9 cellular contexts compared by ENCODE assay signal in genomic region chr6:163418273-163419029, GRCh38. TPM values are rescaled to one million over a fixed set of nuclear protein-coding genes. Genes with fewer than 3 reads are reported as not detected.
A peak's percentile ranks its signal among the peaks of the same experiment; 100 is the strongest.
DNase-seq lines count a peak whose midpoint lies in the region; ATAC-seq and TF ChIP-seq lines count a peak whose summit lies in the region.
"Had no signal": no experiment of that assay in that cellular context is flagged by ENCODE, and none has a peak within 500 bp of the region (broad histone marks: within the 10 kb centered on the region; RNA-seq: fewer than 3 reads in every experiment).

No MANE protein-coding gene starts in this region.

- no peak overlapping the region for H2AK9ac ChIP-seq in IMR-90 (replicated peaks; ENCODE audit: low read depth, low read length, poor library complexity)

- POLR2A ChIA-PET in IMR-90 (lab: Charles Lee; ENCODE audit: unreplicated experiment) = no interaction called here

- H3K9me1 ChIP-seq in IMR-90 (ENCODE audit: insufficient read depth, low read length) = no peaks in the 10 kb centered on the region; the same call in 1 of the 2 replicates

- 60 to 100% methylated on average over 1 to 2 of the region's 5 CpGs for WGBS in IMR-90 (ENCODE audit: extremely low coverage in 2 of 2, insufficient read length in 1 of 2), 2 experiments
- 42% methylated on average over 5 of the region's 5 CpGs for WGBS in mammary epithelial cell (ENCODE audit: low coverage, missing lambda C conversion rate)

- no peaks in the 10 kb centered on the region for H3K27me3 Mint-ChIP-seq in memory B cell

- H3K4me1 Mint-ChIP-seq in memory B cell = peaks cover 19% of the 10 kb centered on the region

- BruUV-seq in IMR-90 (replicated peaks; lab: Mats Ljungman, UMichigan) = no TSS peak
- no TSS peak for BruUV-seq in mammary epithelial cell (replicated peaks; lab: Mats Ljungman, UMichigan)

- H3K4ac ChIP-seq in IMR-90 (ENCODE audit: low read depth, low read length) = peak overlapping the region; percentile 20; the same call in 1 of the 2 replicates

- no peak for TF ChIP-seq POLR2A in IMR-90 (IDR thresholded peaks at IDR 0.05; ENCODE audit: low read depth, low read length)

- H3K36me3 ChIP-seq in IMR-90 (ENCODE audit: control insufficient read depth, insufficient read depth, low read length) (no peaks in the 10 kb centered on the region), mammary epithelial cell (ENCODE audit: insufficient read depth, low read length) (peaks cover 2% of the 10 kb centered on the region)

- no peak overlapping the region for H2BK15ac ChIP-seq in IMR-90 (ENCODE audit: low read depth, low read length)

- DNase-seq in IMR-90 (no peak), mammary epithelial cell (no peak), memory B cell (ENCODE audit: low spot score in 2 of 2) (no peak), NCI-H345 treated with DMSO at 0.1 percent for 48 hours (lab: John Stamatoyannopoulos, UW; ENCODE audit: unreplicated experiment) (no peak)
- DNase-seq in stimulated activated CD4-positive, alpha-beta T cell treated with anti-CD3 and anti-CD28 coated beads, Interleukin-2, amount 100 ng/mL, for 48 hours = no peak
- DNase-seq: occipital lobe had no signal

- no peak overlapping the region for H2AFZ ChIP-seq in IMR-90 (replicated peaks; ENCODE audit: low read length, poor library complexity)
- H2AFZ ChIP-seq in mammary epithelial cell (ENCODE audit: low read depth, low read length) = no peak overlapping the region

- H3K27ac ChIP-seq in IMR-90 (ENCODE audit: insufficient read depth, low read length) = peak overlapping the region; percentile 41; the same call in 1 of the 2 replicates
- peak overlapping the region; percentile 77 for H3K27ac ChIP-seq in mammary epithelial cell (ENCODE audit: insufficient read depth, low read depth, low read length)
- peak overlapping the region; percentile 61 for H3K27ac ChIP-seq in temporal lobe (ENCODE audit: low read depth, low read length)

- peak overlapping the region; percentile 55 for H2BK5ac ChIP-seq in IMR-90 (ENCODE audit: low read depth, low read length, poor library complexity, severe bottlenecking)

- TF ChIP-seq CTCF in IMR-90 (conservative IDR thresholded peaks at IDR 0.05; ENCODE audit: low read depth, low read length) (no peak), mammary epithelial cell (conservative IDR thresholded peaks at IDR 0.05 in 1 of 2, IDR thresholded peaks at IDR 0.05 in 1 of 2; ENCODE audit: extremely low read depth in 1 of 2, insufficient read depth in 1 of 2, low read depth in 1 of 2, low read length in 2 of 2) (no peak)

- H2AK5ac ChIP-seq in IMR-90 (ENCODE audit: low read depth, low read length) = no peak overlapping the region

- CTCF ChIA-PET in IMR-90 (lab: Yijun Ruan, JAX) (no interaction called here), mammary epithelial cell (lab: Charles Lee; ENCODE audit: low non-redundant PET) (interaction anchor here (0.7 kb wide), 1 partner anchor 136 kb away, joined by 6 read pairs; no protein-coding TSS in a partner anchor)

- peak overlapping the region; percentile 92 for H3K4me2 ChIP-seq in IMR-90 (ENCODE audit: low read depth, low read length)
- peak overlapping the region; percentile 96 for H3K4me2 ChIP-seq in mammary epithelial cell (ENCODE audit: insufficient read depth, low read depth, low read length)

- H3K4me1 ChIP-seq in IMR-90 (ENCODE audit: control insufficient read depth, insufficient read depth, low read length) (peaks cover 9% of the 10 kb centered on the region), mammary epithelial cell (ENCODE audit: insufficient read depth, low read length) (peaks cover 5% of the 10 kb centered on the region)

- no peak overlapping the region for H2BK20ac ChIP-seq in IMR-90 (ENCODE audit: low read depth, low read length)

- dilution Hi-C loops in IMR-90 (cut with HindIII; ENCODE audit: low sequenced_read_pairs, unreplicated experiment) = no loop called here
- dilution Hi-C loops in mammary epithelial cell (cut with HindIII; ENCODE audit: low sequenced_read_pairs) = no loop called here

- H3K4me3 Mint-ChIP-seq in memory B cell = peak overlapping the region; percentile 30

- H3K9me3 ChIP-seq in IMR-90 (ENCODE audit: control insufficient read depth, insufficient read depth, low read length) = no peaks in the 10 kb centered on the region
- H3K9me3 ChIP-seq in mammary epithelial cell (replicated peaks; ENCODE audit: insufficient read depth, low read length) = no peaks in the 10 kb centered on the region

- H3K36me3 Mint-ChIP-seq in memory B cell = no peaks in the 10 kb centered on the region

- peaks cover 0 to 8% of the 10 kb centered on the region in 2 experiments; a peak in 2 of 4 replicates for H3K79me1 ChIP-seq in IMR-90 (ENCODE audit: low read depth in 1 of 2, low read length in 2 of 2)

- TF ChIP-seq RAD21 in IMR-90 (IDR thresholded peaks at IDR 0.05; ENCODE audit: low read length) = no peak

- H3K9me3 Mint-ChIP-seq in memory B cell = no peaks in the 10 kb centered on the region

- no peak overlapping the region for H4K8ac ChIP-seq in IMR-90 (ENCODE audit: low read depth in 2 of 2, low read length in 2 of 2)

- H3K9ac ChIP-seq in IMR-90 (ENCODE audit: low read depth, low read length) (peak overlapping the region; percentile 58; the same call in 1 of the 2 replicates), mammary epithelial cell (ENCODE audit: insufficient read depth, low read length) (peak overlapping the region; percentile 61)

- no peak overlapping the region for H3K56ac ChIP-seq in IMR-90 (ENCODE audit: extremely low read depth, insufficient read depth, low read length)

- H4K20me1 ChIP-seq in IMR-90 (ENCODE audit: insufficient read depth, low read length) = peaks cover 44% of the 10 kb centered on the region
- H4K20me1 ChIP-seq in mammary epithelial cell (ENCODE audit: insufficient read depth, low read length) = no peaks in the 10 kb centered on the region

- no peak overlapping the region; the same call in 1 of the 2 replicates for H3K18ac ChIP-seq in IMR-90 (ENCODE audit: low read depth, low read length)

- no peak overlapping the region for H4K5ac ChIP-seq in IMR-90 (ENCODE audit: low read depth, low read length)

- no peak overlapping the region for H3K14ac ChIP-seq in IMR-90 (replicated peaks; ENCODE audit: low read depth, low read length)

- H2BK120ac ChIP-seq in IMR-90 (ENCODE audit: low read depth, low read length) = no peak overlapping the region

- H3K27me3 ChIP-seq in IMR-90 (ENCODE audit: control insufficient read depth, insufficient read depth, low read length) = no peaks in the 10 kb centered on the region
- no peaks in the 10 kb centered on the region for H3K27me3 ChIP-seq in mammary epithelial cell (ENCODE audit: insufficient read depth, low read length)

- peak overlapping the region; percentile 50; the same call in 1 of the 2 replicates for H3K23ac ChIP-seq in IMR-90 (ENCODE audit: low read depth, low read length)

- peaks cover 85% of the 10 kb centered on the region for H3K79me2 ChIP-seq in mammary epithelial cell (ENCODE audit: insufficient read depth, low read length)

- H3K4me3 ChIP-seq in IMR-90 (ENCODE audit: insufficient read depth, low read depth, low read length) (peak overlapping the region; percentile 27; the same call in 1 of the 2 replicates), mammary epithelial cell (replicated peaks in 1 of 3; ENCODE audit: insufficient read depth in 1 of 3, low read depth in 2 of 3, low read length in 3 of 3) (peak overlapping the region; percentile 20 to 97 (median 90))

- intact Hi-C loops in IMR-90 (cut with micrococcal nuclease) (loop anchor here (5.0 to 10.0 kb wide), 5 partner anchors 114 to 1826 kb away; no protein-coding TSS in a partner anchor), mammary epithelial cell (cut with micrococcal nuclease) (loop anchor here (5.0 to 10.0 kb wide), 4 partner anchors 154 to 1829 kb away; no protein-coding TSS in a partner anchor)

- H3K27ac Mint-ChIP-seq in memory B cell = peak overlapping the region; percentile 42

- in situ Hi-C loops in IMR-90 (cut with MboI; ENCODE audit: low sequenced_read_pairs) = loop anchor here (25.0 kb wide), 1 partner anchor 2006 kb away; no protein-coding TSS in a partner anchor
- in situ Hi-C loops in mammary epithelial cell (cut with MboI; ENCODE audit: low sequenced_read_pairs in 2 of 2) = no loop called here

- ATAC-seq in IMR-90 (ENCODE audit: low read depth) = no peak
- ATAC-seq in memory B cell (ENCODE audit: low read depth) = no peak
- ATAC-seq in GM21526 (IDR thresholded peaks at IDR 0.05; ENCODE audit: low FRiP score, unreplicated experiment) = no peak
- ATAC-seq in GM21737 (IDR thresholded peaks at IDR 0.05; ENCODE audit: unreplicated experiment) = no peak

- no peak overlapping the region for H4K91ac ChIP-seq in IMR-90 (ENCODE audit: insufficient read depth, low read depth, low read length)

TF ChIP-seq in IMR-90, 13 proteins besides CTCF, POLR2A, EP300 and RAD21 (continues in another document):
- TF ChIP-seq FOS (IDR thresholded peaks at IDR 0.05; ENCODE audit: low read depth, low read length) = no peak
- TF ChIP-seq, protein P1, sequence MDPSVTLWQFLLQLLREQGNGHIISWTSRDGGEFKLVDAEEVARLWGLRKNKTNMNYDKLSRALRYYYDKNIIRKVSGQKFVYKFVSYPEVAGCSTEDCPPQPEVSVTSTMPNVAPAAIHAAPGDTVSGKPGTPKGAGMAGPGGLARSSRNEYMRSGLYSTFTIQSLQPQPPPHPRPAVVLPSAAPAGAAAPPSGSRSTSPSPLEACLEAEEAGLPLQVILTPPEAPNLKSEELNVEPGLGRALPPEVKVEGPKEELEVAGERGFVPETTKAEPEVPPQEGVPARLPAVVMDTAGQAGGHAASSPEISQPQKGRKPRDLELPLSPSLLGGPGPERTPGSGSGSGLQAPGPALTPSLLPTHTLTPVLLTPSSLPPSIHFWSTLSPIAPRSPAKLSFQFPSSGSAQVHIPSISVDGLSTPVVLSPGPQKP (IDR thresholded peaks at IDR 0.05; ENCODE audit: borderline replicate concordance, low read depth, low read length) = no peak
- no peak for TF ChIP-seq RCOR1 (IDR thresholded peaks at IDR 0.05; ENCODE audit: insufficient replicate concordance, low read length)
- TF ChIP-seq USF2 (IDR thresholded peaks at IDR 0.05; ENCODE audit: low read depth, low read length) = no peak
- TF ChIP-seq MAZ (IDR thresholded peaks at IDR 0.05; ENCODE audit: borderline replicate concordance, low read depth, low read length) = no peak
- TF ChIP-seq MXI1 (IDR thresholded peaks at IDR 0.05; ENCODE audit: borderline replicate concordance, low read depth, low read length) = no peak

RNA-seq across cellular contexts. Expression of gene QKI, which starts 3.9 kb away (rescaled TPM):
- total RNA-seq in IMR-90 (2012; rRNA removed) (171 and 232 TPM in 2 replicates), mammary epithelial cell (10 to 100 TPM; 60.6 to 76.5 TPM), temporal lobe (198 TPM)
- polyA plus RNA-seq in IMR-90 (2012; rRNA removed) (106 and 112 TPM in 2 replicates), mammary epithelial cell (76.1 TPM)
- 54.2 and 59.7 TPM in 2 replicates for polyA plus RNA-seq in IMR-90 (2012; cell fraction: cytosol; rRNA removed)
- polyA plus RNA-seq in IMR-90 (2012; cell fraction: nucleus; rRNA removed; ENCODE audit: low replicate concordance) = 57.1 and 121 TPM in 2 replicates
- polyA minus RNA-seq in mammary epithelial cell = 117 TPM
